Comparison of ENCODE assay signal across 9 cellular contexts in the genomic region with DNA sequence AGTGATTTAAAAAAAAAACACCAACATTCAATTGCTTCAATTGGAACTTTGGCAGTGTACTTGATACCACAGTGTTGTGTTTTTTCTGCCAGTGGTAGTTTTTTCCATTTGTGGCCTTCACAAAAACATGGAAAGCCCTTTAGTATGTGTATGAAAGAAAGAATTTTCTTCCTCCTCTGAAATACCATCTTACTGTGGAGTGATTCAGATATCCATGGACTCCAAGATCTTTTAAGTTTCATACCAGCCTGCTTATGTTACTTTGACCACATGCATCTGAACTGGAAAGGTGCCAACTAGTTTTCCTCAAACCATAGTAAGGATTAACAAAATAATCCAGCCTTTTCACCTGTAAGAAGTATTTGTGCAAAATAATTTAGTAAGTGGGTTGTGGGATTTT. TPM values are rescaled to one million over a fixed set of nuclear protein-coding genes. Genes with fewer than 3 reads are reported as not detected.
A peak's percentile ranks its signal among the peaks of the same experiment; 100 is the strongest.
DNase-seq lines count a peak whose midpoint lies in the region; ATAC-seq and TF ChIP-seq lines count a peak whose summit lies in the region.
"Had no signal": no experiment of that assay in that cellular context is flagged by ENCODE, and none has a peak within 500 bp of the region (broad histone marks: within the 10 kb centered on the region; RNA-seq: fewer than 3 reads in every experiment).

No MANE protein-coding gene starts in this region.

- H3K9me3 ChIP-seq in gastroesophageal sphincter (no peaks in the 10 kb centered on the region), suprapubic skin (no peaks in the 10 kb centered on the region)

- H3K4me1 ChIP-seq in gastroesophageal sphincter (peaks cover 14 to 75% (median 15%) of the 10 kb centered on the region in 3 donors), suprapubic skin (peaks cover 68% of the 10 kb centered on the region)

- TF ChIP-seq EP300 in gastroesophageal sphincter (IDR thresholded peaks at IDR 0.05): no peak
- TF ChIP-seq EP300 in suprapubic skin (IDR thresholded peaks at IDR 0.05): no peak

- peak overlapping the region; percentile 50 for H3K27ac Mint-ChIP-seq in activated B cell treated with CpG ODN at 0.5 μM for 24 hours

- H3K4me3 Mint-ChIP-seq in activated T-cell treated with anti-CD3 and anti-CD28 coated beads, Interleukin-2, amount 50 U/mL, for 4 hours: peak overlapping the region; percentile 81
- no peak overlapping the region for H3K4me3 Mint-ChIP-seq in activated B cell treated with CpG ODN at 0.5 μM for 24 hours

- peak overlapping the region; percentile 3 to 87 for H3K4me3 ChIP-seq in gastroesophageal sphincter
- peak overlapping the region; percentile 89 for H3K4me3 ChIP-seq in suprapubic skin

- H3K27ac ChIP-seq in gastroesophageal sphincter (peak overlapping the region in 3 of 4 donors; percentile 38 to 98 (median 97)), suprapubic skin (no peak overlapping the region)

- H3K27me3 ChIP-seq in gastroesophageal sphincter (no peaks in the 10 kb centered on the region), suprapubic skin (no peaks in the 10 kb centered on the region)

- POLR2A ChIA-PET in activated B cell treated with CpG ODN at 0.5 μM for 24 hours (lab: Charles Lee): interaction anchor here (0.6 kb wide), 1 partner anchor 930 kb away, joined by 3 read pairs; no protein-coding TSS in a partner anchor

- no peaks in the 10 kb centered on the region for H3K9me3 Mint-ChIP-seq in activated T-cell treated with anti-CD3 and anti-CD28 coated beads, Interleukin-2, amount 50 U/mL, for 4 hours
- no peaks in the 10 kb centered on the region for H3K9me3 Mint-ChIP-seq in activated B cell treated with CpG ODN at 0.5 μM for 24 hours

- H3K36me3 ChIP-seq in gastroesophageal sphincter: no peaks in the 10 kb centered on the region
- H3K36me3 ChIP-seq in suprapubic skin: no peaks in the 10 kb centered on the region

- CTCF ChIA-PET in activated B cell treated with CpG ODN at 0.5 μM for 24 hours (lab: Charles Lee): no interaction called here

- TF ChIP-seq POLR2A in gastroesophageal sphincter (IDR thresholded peaks at IDR 0.05): no peak
- TF ChIP-seq POLR2A in suprapubic skin (IDR thresholded peaks at IDR 0.05): no peak

- DNase-seq in activated T-cell treated with anti-CD3 and anti-CD28 coated beads, Interleukin-2, amount 50 U/mL, for 4 hours: no peak
- DNase-seq in activated T-cell treated with anti-CD3 and anti-CD28 coated beads for 4 hours (no peak), activated B cell treated with CpG ODN at 0.5 μM for 24 hours (no peak), suprapubic skin (ENCODE audit: low spot score in 2 of 2) (no peak), HuH-7.5 (ENCODE audit: low spot score) (no peak)
- DNase-seq: NCI-H345 had no signal

- H3K27me3 Mint-ChIP-seq in activated T-cell treated with anti-CD3 and anti-CD28 coated beads, Interleukin-2, amount 50 U/mL, for 4 hours (ENCODE audit: low read depth): no peaks in the 10 kb centered on the region
- H3K27me3 Mint-ChIP-seq in activated B cell treated with CpG ODN at 0.5 μM for 24 hours: no peaks in the 10 kb centered on the region

- peaks cover 4% of the 10 kb centered on the region for H3K36me3 Mint-ChIP-seq in activated T-cell treated with anti-CD3 and anti-CD28 coated beads, Interleukin-2, amount 50 U/mL, for 4 hours (ENCODE audit: insufficient read depth)
- H3K36me3 Mint-ChIP-seq in activated B cell treated with CpG ODN at 0.5 μM for 24 hours (ENCODE audit: low read depth): peaks cover 11% of the 10 kb centered on the region

- intact Hi-C loops in activated B cell treated with CpG ODN at 0.5 μM for 24 hours (cut with micrococcal nuclease): loop anchor here (5.0 to 10.0 kb wide), 4 partner anchors 101 to 566 kb away; a partner anchor contains a TSS

- no peak for TF ChIP-seq CTCF in activated B cell treated with CpG ODN at 0.5 μM for 24 hours (IDR thresholded peaks at IDR 0.05)
- no peak for TF ChIP-seq CTCF in gastroesophageal sphincter (IDR thresholded peaks at IDR 0.05)
- no peak for TF ChIP-seq CTCF in suprapubic skin (IDR thresholded peaks at IDR 0.05)

- H3K4me1 Mint-ChIP-seq in activated T-cell treated with anti-CD3 and anti-CD28 coated beads, Interleukin-2, amount 50 U/mL, for 4 hours (ENCODE audit: low read depth): peaks cover 70% of the 10 kb centered on the region
- H3K4me1 Mint-ChIP-seq in activated B cell treated with CpG ODN at 0.5 μM for 24 hours: peaks cover 72% of the 10 kb centered on the region

- ATAC-seq in activated T-cell treated with anti-CD3 and anti-CD28 coated beads, Interleukin-2, amount 50 U/mL, for 4 hours: no peak
- ATAC-seq in activated B cell treated with CpG ODN at 0.5 μM for 24 hours (ENCODE audit: low read depth): no peak
- ATAC-seq in gastroesophageal sphincter: no peak
- ATAC-seq in HG02610 (IDR thresholded peaks at IDR 0.05; ENCODE audit: unreplicated experiment): no peak
- ATAC-seq in HG03175 (IDR thresholded peaks at IDR 0.05; ENCODE audit: unreplicated experiment): no peak

RNA-seq across cellular contexts. Expression of a gene that starts 3.4 kb away (rescaled TPM):
- 10 to 100 TPM; 36.2 to 41.4 (median 41.0) TPM for total RNA-seq in activated T-cell treated with anti-CD3 and anti-CD28 coated beads, Interleukin-2, amount 50 U/mL, for 4 hours
- 27.9 and 31.6 TPM in 2 replicates for total RNA-seq in activated B cell treated with CpG ODN at 0.5 μM for 24 hours
- 10 to 100 TPM; 43.2 to 88.9 (median 59.5) TPM for total RNA-seq in gastroesophageal sphincter
- 10 to 100 TPM; 44.6 to 58.2 (median 50.5) TPM for total RNA-seq in suprapubic skin
